In the genomic region with DNA sequence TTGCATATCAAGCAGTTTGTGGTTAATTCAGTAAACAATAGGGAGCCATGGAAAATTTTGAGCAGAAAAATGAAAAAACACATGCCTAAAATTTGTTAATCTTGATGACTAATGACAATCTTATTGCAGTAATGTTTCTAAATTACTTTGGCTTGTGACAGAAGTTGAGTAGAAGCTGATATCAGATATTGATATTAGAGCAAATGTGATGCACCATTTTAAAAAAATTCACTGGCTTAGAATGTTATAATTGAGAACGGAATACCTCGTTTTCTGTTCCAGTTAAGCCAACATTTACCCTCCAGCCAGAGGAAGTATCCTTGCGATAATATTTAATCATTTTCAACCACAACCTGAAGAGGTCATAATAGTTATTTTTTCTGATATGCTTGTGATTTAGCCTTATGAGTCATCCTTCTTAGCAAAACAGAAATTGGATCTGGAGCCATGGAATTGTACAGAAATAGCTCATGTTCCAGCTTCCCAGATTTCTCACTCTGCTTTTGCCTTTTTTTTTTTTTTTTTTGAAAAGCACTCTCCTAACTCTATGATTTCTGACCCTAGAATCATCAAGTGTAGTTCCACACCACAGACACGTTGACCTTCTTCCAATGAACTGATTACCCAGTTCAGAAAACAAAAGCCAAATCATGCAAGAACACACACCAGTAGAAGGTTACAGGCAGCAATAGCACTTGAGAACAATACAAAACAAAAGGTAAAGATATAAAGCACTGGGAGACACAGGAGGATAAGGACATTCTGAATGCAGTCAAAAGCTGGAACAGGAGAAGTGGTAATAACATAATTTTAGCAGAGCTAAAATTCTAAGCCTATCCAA, we compare ENCODE assay signal across 1 cellular context.
TF ChIP-seq lines count a peak whose summit lies in the region.

No MANE protein-coding gene starts in this region.

TF ChIP-seq in SK-N-SH, 30 proteins besides CTCF, POLR2A, EP300 and RAD21 (continued from another document):
- TF ChIP-seq, protein P1, sequence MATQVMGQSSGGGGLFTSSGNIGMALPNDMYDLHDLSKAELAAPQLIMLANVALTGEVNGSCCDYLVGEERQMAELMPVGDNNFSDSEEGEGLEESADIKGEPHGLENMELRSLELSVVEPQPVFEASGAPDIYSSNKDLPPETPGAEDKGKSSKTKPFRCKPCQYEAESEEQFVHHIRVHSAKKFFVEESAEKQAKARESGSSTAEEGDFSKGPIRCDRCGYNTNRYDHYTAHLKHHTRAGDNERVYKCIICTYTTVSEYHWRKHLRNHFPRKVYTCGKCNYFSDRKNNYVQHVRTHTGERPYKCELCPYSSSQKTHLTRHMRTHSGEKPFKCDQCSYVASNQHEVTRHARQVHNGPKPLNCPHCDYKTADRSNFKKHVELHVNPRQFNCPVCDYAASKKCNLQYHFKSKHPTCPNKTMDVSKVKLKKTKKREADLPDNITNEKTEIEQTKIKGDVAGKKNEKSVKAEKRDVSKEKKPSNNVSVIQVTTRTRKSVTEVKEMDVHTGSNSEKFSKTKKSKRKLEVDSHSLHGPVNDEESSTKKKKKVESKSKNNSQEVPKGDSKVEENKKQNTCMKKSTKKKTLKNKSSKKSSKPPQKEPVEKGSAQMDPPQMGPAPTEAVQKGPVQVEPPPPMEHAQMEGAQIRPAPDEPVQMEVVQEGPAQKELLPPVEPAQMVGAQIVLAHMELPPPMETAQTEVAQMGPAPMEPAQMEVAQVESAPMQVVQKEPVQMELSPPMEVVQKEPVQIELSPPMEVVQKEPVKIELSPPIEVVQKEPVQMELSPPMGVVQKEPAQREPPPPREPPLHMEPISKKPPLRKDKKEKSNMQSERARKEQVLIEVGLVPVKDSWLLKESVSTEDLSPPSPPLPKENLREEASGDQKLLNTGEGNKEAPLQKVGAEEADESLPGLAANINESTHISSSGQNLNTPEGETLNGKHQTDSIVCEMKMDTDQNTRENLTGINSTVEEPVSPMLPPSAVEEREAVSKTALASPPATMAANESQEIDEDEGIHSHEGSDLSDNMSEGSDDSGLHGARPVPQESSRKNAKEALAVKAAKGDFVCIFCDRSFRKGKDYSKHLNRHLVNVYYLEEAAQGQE (IDR thresholded peaks at IDR 0.05; ENCODE audit: low read depth, low read length) = no peak
- peak; percentile 53; the same call in 1 of the 2 replicates for TF ChIP-seq RXRA (IDR thresholded peaks at IDR 0.05; ENCODE audit: borderline replicate concordance, low read depth)
- no peak for TF ChIP-seq YY1 (IDR thresholded peaks at IDR 0.05; ENCODE audit: low read depth)
- TF ChIP-seq, protein P2, sequence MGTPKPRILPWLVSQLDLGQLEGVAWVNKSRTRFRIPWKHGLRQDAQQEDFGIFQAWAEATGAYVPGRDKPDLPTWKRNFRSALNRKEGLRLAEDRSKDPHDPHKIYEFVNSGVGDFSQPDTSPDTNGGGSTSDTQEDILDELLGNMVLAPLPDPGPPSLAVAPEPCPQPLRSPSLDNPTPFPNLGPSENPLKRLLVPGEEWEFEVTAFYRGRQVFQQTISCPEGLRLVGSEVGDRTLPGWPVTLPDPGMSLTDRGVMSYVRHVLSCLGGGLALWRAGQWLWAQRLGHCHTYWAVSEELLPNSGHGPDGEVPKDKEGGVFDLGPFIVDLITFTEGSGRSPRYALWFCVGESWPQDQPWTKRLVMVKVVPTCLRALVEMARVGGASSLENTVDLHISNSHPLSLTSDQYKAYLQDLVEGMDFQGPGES (IDR thresholded peaks at IDR 0.05; ENCODE audit: low read depth, low read length) = no peak
- peak; percentile 63; the same call in 1 of the 2 replicates for TF ChIP-seq NFIC (IDR thresholded peaks at IDR 0.05; ENCODE audit: borderline replicate concordance)
- TF ChIP-seq TAF1 (IDR thresholded peaks at IDR 0.05; ENCODE audit: borderline replicate concordance, low read depth, low read length) = 0 out of 2 replicates have a peak, but pooled peaks have one; percentile 10
- TF ChIP-seq JUND (IDR thresholded peaks at IDR 0.05) = peak; percentile 91
- TF ChIP-seq RCOR1 (IDR thresholded peaks at IDR 0.05; ENCODE audit: low read length) = 0 out of 2 replicates have a peak, but pooled peaks have one; percentile 48
- TF ChIP-seq, protein P3, sequence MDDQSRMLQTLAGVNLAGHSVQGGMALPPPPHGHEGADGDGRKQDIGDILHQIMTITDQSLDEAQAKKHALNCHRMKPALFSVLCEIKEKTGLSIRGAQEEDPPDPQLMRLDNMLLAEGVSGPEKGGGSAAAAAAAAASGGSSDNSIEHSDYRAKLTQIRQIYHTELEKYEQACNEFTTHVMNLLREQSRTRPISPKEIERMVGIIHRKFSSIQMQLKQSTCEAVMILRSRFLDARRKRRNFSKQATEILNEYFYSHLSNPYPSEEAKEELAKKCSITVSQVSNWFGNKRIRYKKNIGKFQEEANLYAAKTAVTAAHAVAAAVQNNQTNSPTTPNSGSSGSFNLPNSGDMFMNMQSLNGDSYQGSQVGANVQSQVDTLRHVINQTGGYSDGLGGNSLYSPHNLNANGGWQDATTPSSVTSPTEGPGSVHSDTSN (IDR thresholded peaks at IDR 0.05) = peak; percentile 31
- no peak for TF ChIP-seq NRF1 (IDR thresholded peaks at IDR 0.05; ENCODE audit: low read depth, low read length)
- TF ChIP-seq FOSL2 (IDR thresholded peaks at IDR 0.05; ENCODE audit: borderline replicate concordance, low read depth) = peak; percentile 87
